8 cellular contexts compared by ENCODE assay signal in the genomic region with DNA sequence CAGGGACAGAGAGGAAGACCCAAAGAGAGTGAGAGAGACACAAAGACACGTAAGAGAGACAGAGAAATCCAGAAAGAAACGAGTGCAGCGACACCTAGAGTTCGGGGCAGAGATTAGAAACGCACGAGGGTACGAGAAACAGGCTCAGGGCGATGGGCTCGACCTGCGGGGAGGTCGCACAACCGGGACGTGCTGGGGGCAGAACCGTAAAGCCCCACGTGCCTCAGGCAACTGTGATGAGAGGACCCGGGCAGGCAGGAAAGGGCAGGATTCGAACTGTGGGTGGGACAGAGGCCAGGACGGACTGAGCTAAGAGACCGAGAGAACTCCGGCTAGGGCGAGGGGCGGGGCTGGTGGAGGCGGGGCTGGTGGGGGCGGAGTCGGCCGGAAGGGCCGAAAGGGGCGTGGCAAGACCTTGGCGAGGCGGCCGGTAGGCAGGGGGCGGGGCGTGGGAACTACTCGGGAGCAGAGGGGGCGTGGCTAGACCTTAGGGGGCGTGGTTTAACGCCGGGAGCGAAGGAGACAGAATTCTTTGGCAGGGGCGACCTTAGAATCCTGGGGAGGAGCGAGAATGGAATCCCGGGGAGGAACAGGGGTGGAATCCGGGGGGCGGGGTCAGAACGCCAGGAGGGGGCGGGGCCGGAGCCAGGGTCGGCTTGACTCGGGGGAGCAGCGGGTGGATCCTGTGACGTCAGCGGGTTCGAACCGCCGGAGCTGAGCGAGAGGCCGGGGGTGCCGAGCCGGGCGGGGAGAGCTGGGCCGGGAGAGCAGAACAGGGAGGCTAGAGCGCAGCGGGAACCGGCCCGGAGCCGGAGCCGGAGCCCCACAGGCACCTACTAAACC. TPM values are rescaled to one million over a fixed set of nuclear protein-coding genes. Genes with fewer than 3 reads are reported as not detected.
A peak's percentile ranks its signal among the peaks of the same experiment; 100 is the strongest.
DNase-seq lines count a peak whose midpoint lies in the region; ATAC-seq and TF ChIP-seq lines count a peak whose summit lies in the region.

Gene NECTIN2, plus strand, starts transcription at position 686 of the 843 bp plus-strand sequence. CDS start 229 bp downstream, outside the sequence.

- peak within 1 kb of the TSS; percentile 100 for H3K9ac ChIP-seq in smooth muscle cell (ENCODE audit: low read depth)

- peaks cover 41% of the 10 kb centered on the region for H4K20me1 ChIP-seq in smooth muscle cell (ENCODE audit: low read depth)

- peaks cover 13% of the 10 kb centered on the region for H3K4me1 ChIP-seq in smooth muscle cell (ENCODE audit: low read depth)

- no peaks in the 10 kb centered on the region for H3K36me3 ChIP-seq in smooth muscle cell (ENCODE audit: low read depth)

- no peaks in the 10 kb centered on the region for H3K9me3 ChIP-seq in smooth muscle cell (replicated peaks; ENCODE audit: low read depth)

- H3F3A ChIP-seq in smooth muscle cell (ENCODE audit: low read depth): peaks cover 15% of the 10 kb centered on the region

- DNase-seq in C1 segment of cervical spinal cord (lab: John Stamatoyannopoulos, UW): peak; percentile 30 to 95 (median 81)
- peak; percentile 96 for DNase-seq in HFF-Myc (ENCODE audit: extremely low read depth, low read depth)
- DNase-seq in NCI-H2227 treated with DMSO at 0.1 percent for 48 hours (lab: John Stamatoyannopoulos, UW): peak; percentile 87
- DNase-seq in activated CD4-positive, CD25-positive, alpha-beta regulatory T cell (lab: John Stamatoyannopoulos, UW): peak; percentile 28 to 73 (median 50)
- DNase-seq in cardiac fibroblast (ENCODE audit: low read depth in 2 of 2): peak; percentile 99
- peak; percentile 70 for DNase-seq in inferior parietal cortex (ENCODE audit: extremely low spot score)
- DNase-seq in smooth muscle cell (lab: John Stamatoyannopoulos, UW; ENCODE audit: unreplicated experiment): peak; percentile 100

- WGBS in smooth muscle cell (ENCODE audit: low lambda C conversion rate): under 1% methylated on average over 57 of the region's 67 CpGs

- peak; percentile 78 for TF ChIP-seq CTCF in HFF-Myc (IDR thresholded peaks at IDR 0.05; ENCODE audit: low read depth, low read length, missing control alignments)
- TF ChIP-seq CTCF in cardiac fibroblast (IDR thresholded peaks at IDR 0.05; ENCODE audit: low read depth, low read length): peak; percentile 79
- TF ChIP-seq CTCF in smooth muscle cell (IDR thresholded peaks at IDR 0.05; ENCODE audit: borderline replicate concordance, insufficient read depth, poor library complexity, severe bottlenecking): peak; percentile 74

- ATAC-seq in GM18861 (IDR thresholded peaks at IDR 0.05; ENCODE audit: unreplicated experiment): no peak

- H3K79me2 ChIP-seq in smooth muscle cell (ENCODE audit: low read depth): peaks cover 35% of the 10 kb centered on the region

- H3K27me3 ChIP-seq in smooth muscle cell (ENCODE audit: low read depth): no peaks in the 10 kb centered on the region

- H2AFZ ChIP-seq in smooth muscle cell (ENCODE audit: low read depth): peak within 1 kb of the TSS; percentile 87

- peak within 1 kb of the TSS; percentile 97 for H3K27ac ChIP-seq in smooth muscle cell (ENCODE audit: low read depth)

- H3K4me2 ChIP-seq in smooth muscle cell: peak within 1 kb of the TSS; percentile 95

- peak within 1 kb of the TSS; percentile 95 for H3K4me3 ChIP-seq in HFF-Myc (replicated peaks; ENCODE audit: low read depth, low read length)
- peak within 1 kb of the TSS; percentile 69 to 85 for H3K4me3 ChIP-seq in cardiac fibroblast (replicated peaks in 1 of 2; ENCODE audit: low read depth in 2 of 2, low read length in 2 of 2)
- H3K4me3 ChIP-seq in smooth muscle cell: peak within 1 kb of the TSS; percentile 98

RNA-seq across cellular contexts. Expression of gene NECTIN2, which starts in this region (rescaled TPM):
- total RNA-seq in smooth muscle cell: 91.5 and 94.6 TPM in 2 replicates
- 160 and 164 TPM in 2 replicates for polyA plus RNA-seq in smooth muscle cell

Comparison
In these comparisons a context has a peak if more than half of its experiments do, and no peak if none do; other contexts are left out.
1. DNase-seq: peak in every context shown above with its lines; median percentile 100 in smooth muscle cell; 99 in cardiac fibroblast; 96 in HFF-Myc; 87 in NCI-H2227 treated with DMSO at 0.1 percent for 48 hours; 81 in C1 segment of cervical spinal cord; 70 in inferior parietal cortex; 50 in activated CD4-positive, CD25-positive, alpha-beta regulatory T cell.